10 cellular contexts compared by ENCODE assay signal in the genomic region with DNA sequence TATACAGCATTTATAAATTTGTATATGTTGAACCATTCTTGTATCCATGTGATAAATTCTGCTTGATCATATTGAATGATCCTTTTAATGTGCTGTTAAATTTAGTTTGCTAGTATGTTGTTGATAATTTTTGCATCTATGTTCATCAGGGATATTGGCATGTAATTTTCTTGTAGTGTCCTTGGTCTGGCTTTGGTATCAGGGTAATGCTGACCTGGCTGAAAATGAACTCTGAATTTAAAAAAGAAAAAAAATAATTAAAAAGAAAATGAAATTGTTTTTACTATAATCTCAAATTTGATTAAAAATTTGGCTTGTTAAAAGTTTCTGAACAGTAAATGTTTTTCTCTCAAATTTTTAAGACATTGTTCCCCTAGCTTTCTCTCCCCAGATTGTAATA. TPM values are rescaled to one million over a fixed set of nuclear protein-coding genes. Genes with fewer than 3 reads are reported as not detected.
"Had no signal": no experiment of that assay in that cellular context is flagged by ENCODE, and none has a peak within 500 bp of the region (broad histone marks: within the 10 kb centered on the region; RNA-seq: fewer than 3 reads in every experiment).

No MANE protein-coding gene starts in this region.

- H3K4me3 Mint-ChIP-seq: HFFc6 had no signal

- H3K27ac ChIP-seq: GM23248, HL-60 had no signal

- H3K4me3 ChIP-seq: GM23248, HAP-1 had no signal

- H3K4me1 ChIP-seq: HAP-1 had no signal

- ATAC-seq: HCT116 had no signal

- DNase-seq: GOT3, H7, HFFc6, KBM-7 had no signal

- H3K36me3 ChIP-seq: HAP-1 had no signal

- H3K27ac Mint-ChIP-seq: HFFc6 had no signal

RNA-seq across cellular contexts. Expression of gene RAD51AP2, which starts 46.3 kb away (rescaled TPM):
- total RNA-seq: GM23248, HFFc6, HT1080, IMR-90 had no signal
- polyA plus RNA-seq: GM23248, IMR-90 had no signal
